In the genomic region with DNA sequence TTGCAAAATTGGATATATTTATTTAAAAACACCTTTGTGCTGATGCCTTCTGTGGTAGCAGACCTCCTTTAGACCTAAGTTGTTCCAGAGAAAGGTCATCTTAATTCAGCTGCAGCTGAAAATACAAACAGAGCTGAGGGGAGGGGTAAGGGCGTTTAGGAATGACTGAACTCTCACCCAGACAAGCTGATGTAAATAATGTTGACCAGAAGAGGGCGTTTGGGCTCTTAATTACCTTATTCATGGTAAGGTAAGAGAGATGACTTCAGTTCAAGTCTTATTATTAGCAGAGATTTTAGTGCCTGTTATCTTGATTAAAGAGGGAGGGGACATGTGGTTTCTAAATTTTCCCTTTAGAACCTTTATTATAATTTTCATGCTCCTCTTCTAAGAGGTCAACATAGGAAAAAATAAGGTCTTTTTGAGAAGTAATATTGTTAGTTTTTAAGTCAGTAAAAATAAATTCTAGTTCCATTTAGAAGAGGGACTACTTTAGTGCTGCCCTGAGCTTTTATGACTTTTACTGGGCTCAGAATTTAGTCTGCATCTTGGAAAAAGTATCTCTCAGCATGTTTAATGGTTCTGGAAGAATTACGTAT, we compare ENCODE assay signal across 8 cellular contexts. TPM values are rescaled to one million over a fixed set of nuclear protein-coding genes. Genes with fewer than 3 reads are reported as not detected.
DNase-seq lines count a peak whose midpoint lies in the region; ATAC-seq lines count a peak whose summit lies in the region.

No MANE protein-coding gene starts in this region.

- H3K27ac Mint-ChIP-seq in activated CD4-positive, alpha-beta T cell treated with anti-CD3 and anti-CD28 coated beads, Interleukin-2, amount 10 ng/mL, durations not matched to agents 7 days and 5 days = no peak overlapping the region

- DNase-seq in CMK (ENCODE audit: low read depth) (peak; percentile 47), NCI-H2227 (lab: John Stamatoyannopoulos, UW; ENCODE audit: unreplicated experiment) (peak; percentile 57), hepatic stellate cell (ENCODE audit: low spot score) (peak; percentile 28), amygdala (lab: John Stamatoyannopoulos, UW) (no peak)
- peak; percentile 66 for DNase-seq in activated CD4-positive, alpha-beta T cell treated with anti-CD3 and anti-CD28 coated beads, Interleukin-2, amount 10 ng/mL, durations not matched to agents 7 days and 5 days
- DNase-seq in stimulated activated naive CD8-positive, alpha-beta T cell treated with anti-CD3 and anti-CD28 coated beads, Interleukin-15, Interleukin-2, amounts not matched to agents 100 U/mL and 50 U/mL, for 24 hours = peak; percentile 19

- CTCF ChIA-PET in activated CD4-positive, alpha-beta T cell treated with anti-CD3 and anti-CD28 coated beads, Interleukin-2, amount 10 ng/mL, durations not matched to agents 7 days and 5 days (lab: Charles Lee) = interaction anchor here (0.6 to 1.5 kb wide), 7 partner anchors 11 to 165 kb away, joined by 3 to 9 read pairs (median 3); no protein-coding TSS in a partner anchor

- no peaks in the 10 kb centered on the region for H3K36me3 Mint-ChIP-seq in activated CD4-positive, alpha-beta T cell treated with anti-CD3 and anti-CD28 coated beads, Interleukin-2, amount 10 ng/mL, durations not matched to agents 7 days and 5 days (ENCODE audit: low read depth)

- ATAC-seq in GM18519 (IDR thresholded peaks at IDR 0.05; ENCODE audit: low FRiP score, unreplicated experiment) = peak; percentile 65
- ATAC-seq in HG03045 (IDR thresholded peaks at IDR 0.05; ENCODE audit: unreplicated experiment) = peak; percentile 50
- peak; percentile 84 for ATAC-seq in stimulated activated naive CD8-positive, alpha-beta T cell treated with anti-CD3 and anti-CD28 coated beads, Interleukin-15, Interleukin-2, amounts not matched to agents 100 U/mL and 50 U/mL, for 24 hours

- POLR2A ChIA-PET in activated CD4-positive, alpha-beta T cell treated with anti-CD3 and anti-CD28 coated beads, Interleukin-2, amount 10 ng/mL, durations not matched to agents 7 days and 5 days (lab: Charles Lee) = no interaction called here

- H3K4me3 Mint-ChIP-seq in activated CD4-positive, alpha-beta T cell treated with anti-CD3 and anti-CD28 coated beads, Interleukin-2, amount 10 ng/mL, durations not matched to agents 7 days and 5 days = no peak overlapping the region

- no peaks in the 10 kb centered on the region for H3K9me3 Mint-ChIP-seq in activated CD4-positive, alpha-beta T cell treated with anti-CD3 and anti-CD28 coated beads, Interleukin-2, amount 10 ng/mL, durations not matched to agents 7 days and 5 days

- peaks cover 2% of the 10 kb centered on the region for H3K4me1 Mint-ChIP-seq in activated CD4-positive, alpha-beta T cell treated with anti-CD3 and anti-CD28 coated beads, Interleukin-2, amount 10 ng/mL, durations not matched to agents 7 days and 5 days

- peaks cover 7% of the 10 kb centered on the region for H3K27me3 Mint-ChIP-seq in activated CD4-positive, alpha-beta T cell treated with anti-CD3 and anti-CD28 coated beads, Interleukin-2, amount 10 ng/mL, durations not matched to agents 7 days and 5 days

RNA-seq across cellular contexts. Expression of a gene that starts 46.3 kb away (rescaled TPM):
- total RNA-seq in activated CD4-positive, alpha-beta T cell treated with anti-CD3 and anti-CD28 coated beads, Interleukin-2, amount 10 ng/mL, durations not matched to agents 7 days and 5 days = 100 to 1,000 TPM; 144 to 181 TPM

Comparison
In these comparisons a context has a peak if more than half of its experiments do, and no peak if none do; other contexts are left out.
1. DNase-seq: peak in CMK (single experiment), NCI-H2227 (single experiment), activated CD4-positive, alpha-beta T cell treated with anti-CD3 and anti-CD28 coated beads, Interleukin-2, amount 10 ng/mL, durations not matched to agents 7 days and 5 days (single experiment), hepatic stellate cell (single experiment) and stimulated activated naive CD8-positive, alpha-beta T cell treated with anti-CD3 and anti-CD28 coated beads, Interleukin-15, Interleukin-2, amounts not matched to agents 100 U/mL and 50 U/mL, for 24 hours (single experiment); none in amygdala (0 of 56).
2. Peak in every context shown above with its lines, with median percentiles within 50 percentile points of each other: ATAC-seq.